ENCODE assay signal across 12 cellular contexts in genomic region chr6:158011478-158011920, GRCh38. TPM values are rescaled to one million over a fixed set of nuclear protein-coding genes. Genes with fewer than 3 reads are reported as not detected.
DNase-seq lines count a peak whose midpoint lies in the region; ATAC-seq and TF ChIP-seq lines count a peak whose summit lies in the region.
"Had no signal": no experiment of that assay in that cellular context is flagged by ENCODE, and none has a peak within 500 bp of the region (broad histone marks: within the 10 kb centered on the region; RNA-seq: fewer than 3 reads in every experiment).

No MANE protein-coding gene starts in this region.

- H4K20me1 ChIP-seq in smooth muscle cell (ENCODE audit: low read depth), result no peaks in the 10 kb centered on the region

- H2AFZ ChIP-seq in smooth muscle cell (ENCODE audit: low read depth), result no peak overlapping the region

- H3K4me2 ChIP-seq in smooth muscle cell, result no peak overlapping the region

- POLR2A ChIA-PET in MCF 10A (lab: Yijun Ruan, JAX), result interaction anchor here (0.7 kb wide), 1 partner anchor 110 kb away, joined by 3 read pairs; no protein-coding TSS in a partner anchor
- POLR2A ChIA-PET in WTC11 (lab: Charles Lee), result no interaction called here

- peaks cover 4 to 30% of the 10 kb centered on the region in 2 donors for H3K4me1 ChIP-seq in breast epithelium
- H3K4me1 ChIP-seq in smooth muscle cell (ENCODE audit: low read depth), result no peaks in the 10 kb centered on the region

- CTCF ChIA-PET in MCF 10A (lab: Yijun Ruan, JAX), result interaction anchor here (1.3 kb wide), 1 partner anchor 22 kb away, joined by 4 read pairs; no protein-coding TSS in a partner anchor
- CTCF ChIA-PET in WTC11 (lab: Charles Lee), result interaction anchor here (0.5 to 1.4 kb wide), 2 partner anchors 50 to 776 kb away, joined by 3 to 4 read pairs; no protein-coding TSS in a partner anchor

- H3K4me3 Mint-ChIP-seq in MCF 10A (ENCODE audit: unreplicated experiment) (no peak overlapping the region), WTC11 (no peak overlapping the region)

- no peak overlapping the region for H3K4me3 ChIP-seq in breast epithelium
- no peak overlapping the region for H3K4me3 ChIP-seq in smooth muscle cell

- DNase-seq in breast epithelium (ENCODE audit: low spot score in 2 of 2) (no peak), MCF 10A (ENCODE audit: unreplicated experiment) (no peak), WTC11 (ENCODE audit: low spot score) (no peak), left colon (no peak), smooth muscle cell (lab: John Stamatoyannopoulos, UW; ENCODE audit: unreplicated experiment) (no peak), cerebellar cortex (ENCODE audit: low spot score) (no peak), AG08395 (ENCODE audit: low spot score) (no peak), AG20443 (ENCODE audit: low spot score) (no peak)
- DNase-seq: activated CD8-positive, alpha-beta memory T cell treated with anti-CD3 and anti-CD28 coated beads, Interleukin-2, amount 50 U/mL, for 48 hours; GF-D8; NCI-H82; stimulated activated naive CD4-positive, alpha-beta T cell treated with Interleukin-2 at 50 U/mL for 16 hours had no signal

- H3K9me3 ChIP-seq in breast epithelium, result no peaks in the 10 kb centered on the region
- H3K9me3 ChIP-seq in smooth muscle cell (replicated peaks; ENCODE audit: low read depth), result no peaks in the 10 kb centered on the region

- TF ChIP-seq CTCF in breast epithelium (IDR thresholded peaks at IDR 0.05) (no peak), MCF 10A (IDR thresholded peaks at IDR 0.05; ENCODE audit: unreplicated experiment) (no peak), WTC11 (IDR thresholded peaks at IDR 0.05) (no peak), smooth muscle cell (IDR thresholded peaks at IDR 0.05; ENCODE audit: borderline replicate concordance, insufficient read depth, poor library complexity, severe bottlenecking) (no peak)

- TF ChIP-seq POLR2A in breast epithelium (IDR thresholded peaks at IDR 0.05), result no peak

- H3K27me3 Mint-ChIP-seq in MCF 10A (ENCODE audit: insufficient read depth, unreplicated experiment), result no peaks in the 10 kb centered on the region
- H3K27me3 Mint-ChIP-seq in WTC11 (ENCODE audit: low read depth), result no peaks in the 10 kb centered on the region

- no peak for ATAC-seq in WTC11
- ATAC-seq in left colon, result peak; percentile 49

- BruUV-seq in MCF 10A (replicated peaks; lab: Mats Ljungman, UMichigan), result no TSS peak

- H3K36me3 ChIP-seq in breast epithelium, result no peaks in the 10 kb centered on the region
- no peaks in the 10 kb centered on the region for H3K36me3 ChIP-seq in smooth muscle cell (ENCODE audit: low read depth)

- intact Hi-C loops in breast epithelium (cut with DNase I; ENCODE audit: low total_unique reads) (no loop called here), MCF 10A (cut with micrococcal nuclease) (no loop called here), left colon (cut with DNase I, micrococcal nuclease) (no loop called here)

- H3K27me3 ChIP-seq in breast epithelium (no peaks in the 10 kb centered on the region), smooth muscle cell (ENCODE audit: low read depth) (no peaks in the 10 kb centered on the region)

- no peak overlapping the region for H3K27ac Mint-ChIP-seq in MCF 10A (ENCODE audit: low read depth, unreplicated experiment)
- peak overlapping the region; percentile 30; the same call in 1 of the 2 replicates for H3K27ac Mint-ChIP-seq in WTC11

- peak overlapping the region; percentile 77 to 84 for H3K27ac ChIP-seq in breast epithelium
- no peak overlapping the region for H3K27ac ChIP-seq in smooth muscle cell (ENCODE audit: low read depth)

- H3K9me3 Mint-ChIP-seq in MCF 10A (ENCODE audit: unreplicated experiment) (no peaks in the 10 kb centered on the region), WTC11 (peaks cover 31% of the 10 kb centered on the region)

- H3F3A ChIP-seq in smooth muscle cell (ENCODE audit: low read depth), result no peaks in the 10 kb centered on the region

- H3K4me1 Mint-ChIP-seq in MCF 10A (ENCODE audit: insufficient read depth, unreplicated experiment) (peaks cover 19% of the 10 kb centered on the region), WTC11 (peaks cover 14% of the 10 kb centered on the region)

- H3K9ac ChIP-seq in smooth muscle cell (ENCODE audit: low read depth), result no peak overlapping the region

- WGBS in smooth muscle cell (ENCODE audit: low lambda C conversion rate), result 87% methylated on average over 6 of the region's 6 CpGs

- H3K36me3 Mint-ChIP-seq in MCF 10A (ENCODE audit: insufficient read depth, unreplicated experiment) (no peaks in the 10 kb centered on the region), WTC11 (peaks cover 16% of the 10 kb centered on the region)

- H3K79me2 ChIP-seq in smooth muscle cell (ENCODE audit: low read depth), result peaks cover 82% of the 10 kb centered on the region

TF ChIP-seq in WTC11, 78 proteins besides CTCF, POLR2A, EP300 and RAD21:
- TF ChIP-seq PRDM15 (CRISPR knock-in tag; IDR thresholded peaks at IDR 0.05) (no peak), GABPB1 (CRISPR knock-in tag; IDR thresholded peaks at IDR 0.05) (peak; percentile 61)

RNA-seq across cellular contexts. Expression of gene SYNJ2, which starts 29.8 kb away (rescaled TPM):
- 10 to 100 TPM in 2 of 3 donors, 1 to 10 TPM in 1; 3.0 to 20.2 (median 15.7) TPM for total RNA-seq in breast epithelium
- total RNA-seq in MCF 10A (2022), result 8.9 and 10.3 TPM in 2 replicates
- 11.8 to 15.3 TPM (median 12.4 TPM) in 3 replicates for total RNA-seq in WTC11 (2021)
- total RNA-seq in left colon, result 10 to 100 TPM; 35.4 to 50.1 TPM
- total RNA-seq in smooth muscle cell, result 6.1 TPM in 2 replicates
- polyA plus RNA-seq in smooth muscle cell, result 6.0 and 11.5 TPM in 2 replicates
